In genomic region chr21:39452207-39452964, GRCh38 we compare ENCODE assay signal across 11 cellular contexts. TPM values are rescaled to one million over a fixed set of nuclear protein-coding genes. Genes with fewer than 3 reads are reported as not detected.
DNase-seq lines count a peak whose midpoint lies in the region; ATAC-seq and TF ChIP-seq lines count a peak whose summit lies in the region.
"Had no signal": no experiment of that assay in that cellular context is flagged by ENCODE, and none has a peak within 500 bp of the region (broad histone marks: within the 10 kb centered on the region; RNA-seq: fewer than 3 reads in every experiment).

No MANE protein-coding gene starts in this region.

- H3K27me3 Mint-ChIP-seq in WTC11 (ENCODE audit: low read depth) = no peaks in the 10 kb centered on the region
- peaks cover 3% of the 10 kb centered on the region for H3K27me3 Mint-ChIP-seq in activated T-helper 17 cell treated with anti-CD3 and anti-CD28 coated beads, Interleukin-2, amount 50 U/mL, for 72 hours
- H3K27me3 Mint-ChIP-seq: CD4-positive, alpha-beta T cell had no signal

- H2BK120ac ChIP-seq in neuronal stem cell (ENCODE audit: low read depth, low read length) = no peak overlapping the region

- H2AFZ ChIP-seq in neuronal stem cell (ENCODE audit: low read length) = peak overlapping the region; percentile 68

- H3K9me3 ChIP-seq in neuronal stem cell (replicated peaks in 1 of 2; ENCODE audit: control insufficient read depth in 2 of 2, insufficient read depth in 1 of 2, low read depth in 1 of 2, low read length in 2 of 2) = no peaks in the 10 kb centered on the region
- H3K9me3 ChIP-seq in mucosa of descending colon = no peaks in the 10 kb centered on the region

- intact Hi-C loops in mucosa of descending colon (cut with DNase I, micrococcal nuclease) = no loop called here

- POLR2A ChIA-PET in WTC11 (lab: Charles Lee) = no interaction called here

- no peaks in the 10 kb centered on the region for H3K36me3 Mint-ChIP-seq in WTC11
- no peaks in the 10 kb centered on the region for H3K36me3 Mint-ChIP-seq in activated T-helper 17 cell treated with anti-CD3 and anti-CD28 coated beads, Interleukin-2, amount 50 U/mL, for 72 hours (ENCODE audit: low read depth)

- H3K4me1 Mint-ChIP-seq in WTC11 = peaks cover 35% of the 10 kb centered on the region
- no peaks in the 10 kb centered on the region for H3K4me1 Mint-ChIP-seq in activated T-helper 17 cell treated with anti-CD3 and anti-CD28 coated beads, Interleukin-2, amount 50 U/mL, for 72 hours

- no peak overlapping the region for H3K9ac ChIP-seq in neuronal stem cell (ENCODE audit: low read depth, low read length, poor library complexity)

- no peak overlapping the region for H3K23ac ChIP-seq in neuronal stem cell (ENCODE audit: low read depth, low read length, poor library complexity)

- H3K4me3 Mint-ChIP-seq in WTC11 = peak overlapping the region; percentile 1
- H3K4me3 Mint-ChIP-seq in activated T-helper 17 cell treated with anti-CD3 and anti-CD28 coated beads, Interleukin-2, amount 50 U/mL, for 72 hours = no peak overlapping the region
- H3K4me3 Mint-ChIP-seq: CD4-positive, alpha-beta T cell had no signal

- no peak overlapping the region for H4K8ac ChIP-seq in neuronal stem cell (ENCODE audit: low read depth, low read length)

- H3K4me3 ChIP-seq in fibroblast of villous mesenchyme (ENCODE audit: low read depth, low read length) (no peak overlapping the region), neuronal stem cell (ENCODE audit: low read length in 2 of 2) (no peak overlapping the region), mucosa of descending colon (no peak overlapping the region)

- WGBS in neuronal stem cell (ENCODE audit: extremely low coverage in 2 of 2, insufficient read length in 2 of 2, insufficient replicate concordance in 1 of 2), 2 donors = no CpG with 5 or more reads among the region's 10 CpGs

- no peak overlapping the region for H2BK15ac ChIP-seq in neuronal stem cell (ENCODE audit: low read length)

- H3K4me1 ChIP-seq in neuronal stem cell (ENCODE audit: control insufficient read depth in 2 of 2, insufficient read depth in 1 of 2, low read depth in 1 of 2, low read length in 2 of 2) = peaks cover 4 to 8% of the 10 kb centered on the region in 2 donors
- H3K4me1 ChIP-seq in mucosa of descending colon (ENCODE audit: low read depth) = no peaks in the 10 kb centered on the region

- DNase-seq in COLO829 (ENCODE audit: low spot score) (peak; percentile 49), WTC11 (ENCODE audit: low spot score) (no peak), fibroblast of villous mesenchyme (ENCODE audit: low read depth) (peak; percentile 26), neuronal stem cell (ENCODE audit: low spot score) (no peak), SHP77 (lab: John Stamatoyannopoulos, UW) (no peak), mucosa of descending colon (no peak)
- DNase-seq: activated naive CD4-positive, alpha-beta T cell treated with Interleukin-2 at 50 U/mL for 16 hours; CD4-positive, alpha-beta T cell had no signal

- H3K4me2 ChIP-seq in neuronal stem cell (ENCODE audit: insufficient read depth, low read length, poor library complexity, severe bottlenecking) = no peak overlapping the region

- no peaks in the 10 kb centered on the region for H3K36me3 ChIP-seq in neuronal stem cell (replicated peaks in 1 of 2; ENCODE audit: control insufficient read depth in 2 of 2, insufficient read depth in 2 of 2, low read length in 2 of 2)
- no peaks in the 10 kb centered on the region for H3K36me3 ChIP-seq in mucosa of descending colon (ENCODE audit: low read depth)

- peaks cover 6% of the 10 kb centered on the region for H3K9me3 Mint-ChIP-seq in WTC11
- no peaks in the 10 kb centered on the region for H3K9me3 Mint-ChIP-seq in activated T-helper 17 cell treated with anti-CD3 and anti-CD28 coated beads, Interleukin-2, amount 50 U/mL, for 72 hours
- H3K9me3 Mint-ChIP-seq: CD4-positive, alpha-beta T cell had no signal

- H3K14ac ChIP-seq in neuronal stem cell (ENCODE audit: low read length) = no peak overlapping the region

- ATAC-seq in WTC11 (no peak), mucosa of descending colon (no peak), GM21737 (IDR thresholded peaks at IDR 0.05; ENCODE audit: unreplicated experiment) (no peak)
- ATAC-seq in activated T-helper 17 cell treated with anti-CD3 and anti-CD28 coated beads, Interleukin-2, amount 50 U/mL, for 72 hours (replicated peaks) = no peak

- no peak overlapping the region for H2BK5ac ChIP-seq in neuronal stem cell (ENCODE audit: low read length)

- no peak overlapping the region for H3K27ac ChIP-seq in neuronal stem cell (replicated peaks; ENCODE audit: low read length)

- peak overlapping the region; percentile 81 for H3K27ac Mint-ChIP-seq in WTC11
- H3K27ac Mint-ChIP-seq in activated T-helper 17 cell treated with anti-CD3 and anti-CD28 coated beads, Interleukin-2, amount 50 U/mL, for 72 hours = no peak overlapping the region
- H3K27ac Mint-ChIP-seq: CD4-positive, alpha-beta T cell had no signal

- no peak overlapping the region for H3K18ac ChIP-seq in neuronal stem cell (ENCODE audit: low read length)

- no peak overlapping the region for H3K4ac ChIP-seq in neuronal stem cell (ENCODE audit: low read length)

- TF ChIP-seq CTCF in WTC11 (IDR thresholded peaks at IDR 0.05) (no peak), fibroblast of villous mesenchyme (IDR thresholded peaks at IDR 0.05; ENCODE audit: insufficient read depth, low read depth, low read length) (no peak), mucosa of descending colon (IDR thresholded peaks at IDR 0.05) (no peak)

- H2BK12ac ChIP-seq in neuronal stem cell (ENCODE audit: low read length) = no peak overlapping the region

- CTCF ChIA-PET in WTC11 (lab: Charles Lee) = no interaction called here

- no peaks in the 10 kb centered on the region for H3K27me3 ChIP-seq in neuronal stem cell (ENCODE audit: control insufficient read depth in 3 of 3, insufficient read depth in 3 of 3, low read depth in 1 of 3, low read length in 3 of 3)

- H2AK5ac ChIP-seq in neuronal stem cell (ENCODE audit: low read depth, low read length) = no peak overlapping the region

- no peaks in the 10 kb centered on the region for H3K79me1 ChIP-seq in neuronal stem cell (ENCODE audit: low read depth, low read length)

- H4K91ac ChIP-seq in neuronal stem cell (ENCODE audit: low read depth, low read length, poor library complexity) = no peak overlapping the region

TF ChIP-seq in WTC11, 78 proteins besides CTCF, POLR2A, EP300 and RAD21:
- no peak for TF ChIP-seq CREM (CRISPR knock-in tag; IDR thresholded peaks at IDR 0.05)
- TF ChIP-seq GABPB1 (CRISPR knock-in tag; IDR thresholded peaks at IDR 0.05) = peak; percentile 82
- no peak for TF ChIP-seq ZNF281 (CRISPR knock-in tag; IDR thresholded peaks at IDR 0.05)
- no peak for TF ChIP-seq NFE2L1 (CRISPR knock-in tag; IDR thresholded peaks at IDR 0.05)

RNA-seq across cellular contexts. Expression of gene SH3BGR, which starts 0.6 kb away (rescaled TPM):
- 3.2 to 4.8 TPM (median 4.0 TPM) in 3 replicates for total RNA-seq in WTC11 (2021)
- total RNA-seq in fibroblast of villous mesenchyme = 2.2 and 2.6 TPM in 2 replicates
- 18.4 TPM for polyA plus RNA-seq in neuronal stem cell (2013, experiment 1 of 2)
- 19.3 TPM for polyA plus RNA-seq in neuronal stem cell (2013, experiment 2 of 2)
- 10 to 100 TPM in 1 of 3 donors, 1 to 10 TPM in 2; 2.2 to 19.7 (median 5.0) TPM for total RNA-seq in mucosa of descending colon
- total RNA-seq in activated T-helper 17 cell treated with anti-CD3 and anti-CD28 coated beads, Interleukin-2, amount 50 U/mL, for 72 hours = 1 to 10 TPM; 1.9 to 3.4 TPM

RNA-seq across cellular contexts. Expression of gene LCA5L, which starts 6.8 kb away (rescaled TPM):
- total RNA-seq in WTC11 (2021) = 0.64 to 1.0 TPM (median 0.76 TPM) in 3 replicates
- 0.86 and 0.97 TPM in 2 replicates for total RNA-seq in fibroblast of villous mesenchyme
- 1.1 TPM for polyA plus RNA-seq in neuronal stem cell (2013, experiment 1 of 2)
- polyA plus RNA-seq in neuronal stem cell (2013, experiment 2 of 2) = 1.1 TPM
- 1 to 10 TPM in 2 of 3 donors, under 1 TPM in 1; 0.81 to 1.6 (median 1.6) TPM for total RNA-seq in mucosa of descending colon
- not detected for total RNA-seq in activated T-helper 17 cell treated with anti-CD3 and anti-CD28 coated beads, Interleukin-2, amount 50 U/mL, for 72 hours
- total RNA-seq: T-helper 2 cell treated with Interferon-gamma antibody and Interleukin-4, amounts not matched to agents 100 ng/mL and 5 ng/mL, for 36 hours had no signal

Comparison
In these comparisons a context has a peak if more than half of its experiments do, and no peak if none do; other contexts are left out.
1. DNase-seq: peak in COLO829 (single experiment) and fibroblast of villous mesenchyme (single experiment); none in WTC11 (single experiment), neuronal stem cell (single experiment), SHP77 (0 of 2) and mucosa of descending colon (0 of 3).